15 cellular contexts compared by ENCODE assay signal in the genomic region with DNA sequence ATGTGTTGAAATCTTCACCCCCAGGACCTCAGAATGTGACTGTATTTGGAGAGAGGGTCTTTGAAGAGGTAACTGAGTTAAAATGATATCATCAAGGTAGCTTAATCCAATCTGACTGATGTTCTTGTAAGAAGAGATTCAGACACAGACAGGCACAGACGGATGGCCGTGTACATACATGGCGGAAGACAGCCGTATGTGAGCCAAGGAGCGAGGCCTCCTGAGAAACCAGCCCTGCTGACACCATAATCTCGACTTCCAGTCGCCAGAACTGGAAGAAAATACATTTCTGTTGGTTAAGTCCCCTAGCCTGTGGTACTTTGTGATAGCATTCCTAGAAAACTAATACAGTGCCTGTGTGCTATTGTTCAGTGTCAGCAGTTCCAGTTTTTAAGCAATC.
A peak's percentile ranks its signal among the peaks of the same experiment; 100 is the strongest.
DNase-seq lines count a peak whose midpoint lies in the region; ATAC-seq and TF ChIP-seq lines count a peak whose summit lies in the region.
"Had no signal": no experiment of that assay in that cellular context is flagged by ENCODE, and none has a peak within 500 bp of the region (broad histone marks: within the 10 kb centered on the region; RNA-seq: fewer than 3 reads in every experiment).

No MANE protein-coding gene starts in this region.

- H3K9ac ChIP-seq in endodermal cell (ENCODE audit: extremely low read depth, low read length, poor library complexity, severe bottlenecking): no peak overlapping the region
- H3K9ac ChIP-seq in MM.1S (ENCODE audit: low read length): no peak overlapping the region
- H3K9ac ChIP-seq: BLaER1 treated with 17β-estradiol and CSF1 and Interleukin-3, amounts not matched to agents 10 nM and 100 nM; GM23248 had no signal

- H2AFZ ChIP-seq in MM.1S (ENCODE audit: low read length): no peak overlapping the region
- H2AFZ ChIP-seq: GM23248 had no signal

- H3K27ac ChIP-seq in right atrium auricular region: no peak overlapping the region
- no peak overlapping the region for H3K27ac ChIP-seq in endodermal cell (ENCODE audit: low read depth, low read length)
- H3K27ac ChIP-seq in MM.1S (ENCODE audit: low read length): no peak overlapping the region
- H3K27ac ChIP-seq: BLaER1 treated with 17β-estradiol and CSF1 and Interleukin-3, amounts not matched to agents 10 nM and 100 nM; GM23248 had no signal

- H3K36me3 ChIP-seq in right atrium auricular region: no peaks in the 10 kb centered on the region
- H3K36me3 ChIP-seq in endodermal cell (ENCODE audit: control insufficient read depth, insufficient read depth, low read length): no peaks in the 10 kb centered on the region
- H3K36me3 ChIP-seq in MM.1S (replicated peaks; ENCODE audit: insufficient read depth, low read length): no peaks in the 10 kb centered on the region
- H3K36me3 ChIP-seq: BLaER1 treated with 17β-estradiol and CSF1 and Interleukin-3, amounts not matched to agents 10 nM and 100 nM had no signal

- ATAC-seq in left cardiac atrium: no peak
- no peak for ATAC-seq in HG03354 (IDR thresholded peaks at IDR 0.05; ENCODE audit: poor library complexity, severe bottlenecking, unreplicated experiment)
- ATAC-seq: HCT116 had no signal

- H3K4me2 ChIP-seq in MM.1S (ENCODE audit: low read depth, low read length): no peak overlapping the region
- H3K4me2 ChIP-seq: BLaER1 treated with 17β-estradiol and CSF1 and Interleukin-3, amounts not matched to agents 10 nM and 100 nM had no signal

- H3K36me3 Mint-ChIP-seq in endodermal cell (ENCODE audit: low read depth): peaks cover 2% of the 10 kb centered on the region
- no peaks in the 10 kb centered on the region for H3K36me3 Mint-ChIP-seq in osteocyte (ENCODE audit: unreplicated experiment)

- H3K4me1 ChIP-seq in right atrium auricular region (no peaks in the 10 kb centered on the region), endodermal cell (ENCODE audit: control insufficient read depth, insufficient read depth, low read length) (no peaks in the 10 kb centered on the region), MM.1S (ENCODE audit: low read length) (peaks cover 18% of the 10 kb centered on the region)

- H3K27me3 Mint-ChIP-seq in endodermal cell (ENCODE audit: insufficient read depth) (no peaks in the 10 kb centered on the region), osteocyte (ENCODE audit: unreplicated experiment) (no peaks in the 10 kb centered on the region)
- H3K27me3 Mint-ChIP-seq: CD4-positive, CD25-positive, alpha-beta regulatory T cell had no signal

- peaks cover 6% of the 10 kb centered on the region; the same call in 1 of the 2 replicates for H3K79me2 ChIP-seq in MM.1S (ENCODE audit: low read length)

- H3K9me3 Mint-ChIP-seq in endodermal cell: no peaks in the 10 kb centered on the region
- no peaks in the 10 kb centered on the region for H3K9me3 Mint-ChIP-seq in osteocyte (ENCODE audit: unreplicated experiment)
- H3K9me3 Mint-ChIP-seq: CD4-positive, CD25-positive, alpha-beta regulatory T cell had no signal

- H3K27me3 ChIP-seq in right atrium auricular region (no peaks in the 10 kb centered on the region), endodermal cell (ENCODE audit: control insufficient read depth, insufficient read depth, low read length, poor library complexity, severe bottlenecking) (no peaks in the 10 kb centered on the region), MM.1S (replicated peaks; ENCODE audit: insufficient read depth, low read length) (no peaks in the 10 kb centered on the region)
- H3K27me3 ChIP-seq: BLaER1 treated with 17β-estradiol and CSF1 and Interleukin-3, amounts not matched to agents 10 nM and 100 nM had no signal

- 94 to 95% methylated on average over 5 to 7 of the region's 7 CpGs for WGBS in endodermal cell (ENCODE audit: insufficient coverage in 1 of 2, insufficient read length in 1 of 2), 2 experiments

- no peaks in the 10 kb centered on the region for H4K20me1 ChIP-seq in MM.1S (ENCODE audit: insufficient read depth, low read length)

- H3K4me3 ChIP-seq in right atrium auricular region: no peak overlapping the region
- H3K4me3 ChIP-seq in endodermal cell (ENCODE audit: low read length): no peak overlapping the region
- no peak overlapping the region for H3K4me3 ChIP-seq in MM.1S (ENCODE audit: low read length)
- H3K4me3 ChIP-seq: BLaER1 treated with 17β-estradiol and CSF1 and Interleukin-3, amounts not matched to agents 10 nM and 100 nM; GM23248 had no signal

- H3K4me3 Mint-ChIP-seq in endodermal cell (no peak overlapping the region), osteocyte (ENCODE audit: unreplicated experiment) (no peak overlapping the region)
- H3K4me3 Mint-ChIP-seq: CD4-positive, CD25-positive, alpha-beta regulatory T cell had no signal

- no peak for TF ChIP-seq CTCF in right atrium auricular region (IDR thresholded peaks at IDR 0.05)
- TF ChIP-seq CTCF in endodermal cell (conservative IDR thresholded peaks at IDR 0.05): no peak
- no peak for TF ChIP-seq CTCF in osteocyte (IDR thresholded peaks at IDR 0.05)
- TF ChIP-seq CTCF in MM.1S (IDR thresholded peaks at IDR 0.05; ENCODE audit: low read length): no peak

- H3K9me2 ChIP-seq in MM.1S (replicated peaks; ENCODE audit: insufficient read depth, low read length): no peaks in the 10 kb centered on the region

- H3K4me1 Mint-ChIP-seq in endodermal cell (no peaks in the 10 kb centered on the region), osteocyte (ENCODE audit: unreplicated experiment) (peaks cover 15% of the 10 kb centered on the region)

- intact Hi-C loops in left cardiac atrium (cut with DNase I): no loop called here

- H3K27ac Mint-ChIP-seq in endodermal cell (no peak overlapping the region), osteocyte (ENCODE audit: unreplicated experiment) (no peak overlapping the region)
- H3K27ac Mint-ChIP-seq: CD4-positive, CD25-positive, alpha-beta regulatory T cell had no signal

- DNase-seq in right atrium auricular region (ENCODE audit: low spot score): peak; percentile 9
- DNase-seq in left cardiac atrium: no peak
- DNase-seq in endodermal cell: peak; percentile 8
- DNase-seq in mesenteric fat pad (ENCODE audit: low spot score): peak; percentile 9
- DNase-seq in osteocyte (ENCODE audit: extremely low spot score, unreplicated experiment): peak; percentile 34
- DNase-seq in NCI-H2171 (lab: John Stamatoyannopoulos, UW): no peak
- no peak for DNase-seq in MM.1S
- DNase-seq: ACHN; Calu3; CD4-positive, CD25-positive, alpha-beta regulatory T cell; DMS 273 treated with DMSO at 0.1 percent for 48 hours; GM23248 had no signal

- no peaks in the 10 kb centered on the region for H3F3A ChIP-seq in MM.1S (ENCODE audit: insufficient read depth, low read length)

- H3K9me3 ChIP-seq in right atrium auricular region (no peaks in the 10 kb centered on the region), endodermal cell (ENCODE audit: control insufficient read depth, low read length) (no peaks in the 10 kb centered on the region), MM.1S (replicated peaks; ENCODE audit: insufficient read depth, low read length) (no peaks in the 10 kb centered on the region)
- H3K9me3 ChIP-seq: BLaER1 treated with 17β-estradiol and CSF1 and Interleukin-3, amounts not matched to agents 10 nM and 100 nM had no signal

Comparison
In these comparisons a context has a peak if more than half of its experiments do, and no peak if none do; other contexts are left out.
1. DNase-seq: peak in right atrium auricular region (single experiment), endodermal cell (single experiment), mesenteric fat pad (single experiment) and osteocyte (single experiment); none in left cardiac atrium (single experiment), NCI-H2171 (single experiment) and MM.1S (single experiment).